Comparison of ENCODE assay signal across 30 cellular contexts in genomic region chr10:72041491-72041890, GRCh38.
"Had no signal": no experiment of that assay in that cellular context is flagged by ENCODE, and none has a peak within 500 bp of the region (broad histone marks: within the 10 kb centered on the region; RNA-seq: fewer than 3 reads in every experiment).

No MANE protein-coding gene starts in this region.

- H3K36me3 ChIP-seq: ovary, prostate gland, sigmoid colon, thyroid gland, upper lobe of right lung had no signal

- DNase-seq: activated CD4-positive, alpha-beta T cell treated with anti-CD3 and anti-CD28 coated beads for 36 hours; activated CD4-positive, CD25-positive, alpha-beta regulatory T cell; activated CD8-positive, alpha-beta memory T cell treated with anti-CD3 and anti-CD28 coated beads, Interleukin-2, amount 10 ng/mL, durations not matched to agents 7 days and 5 days; activated CD8-positive, alpha-beta T cell treated with anti-CD3 and anti-CD28 coated beads, Interleukin-2, amount 10 ng/mL, durations not matched to agents 7 days and 5 days; activated naive CD4-positive, alpha-beta T cell; activated T-cell treated with anti-CD3 and anti-CD28 coated beads, Interleukin-2, amount 50 U/mL, for 72 hours; aorta; body of pancreas; cerebellar nuclear complex; dorsolateral prefrontal cortex; effector memory CD8-positive, alpha-beta T cell; head of caudate nucleus; hippocampal formation; kidney; left colon; naive thymus-derived CD8-positive, alpha-beta T cell; ovary; retina; sigmoid colon; small intestine; stimulated activated CD4-positive, alpha-beta T cell treated with anti-CD3 and anti-CD28 coated beads, Interleukin-4, amount 100 ng/mL, for 24 hours; T-helper 1 cell; thyroid gland; upper lobe of right lung had no signal

- H3K9me3 ChIP-seq: body of pancreas, ovary, prostate gland, sigmoid colon, thyroid gland, upper lobe of right lung had no signal

- H3K27me3 ChIP-seq: body of pancreas, dorsolateral prefrontal cortex, ovary, sigmoid colon, thyroid gland, upper lobe of right lung had no signal

- H3K4me1 ChIP-seq: prostate gland had no signal

- H3K27me3 Mint-ChIP-seq: activated CD4-positive, alpha-beta T cell treated with anti-CD3 and anti-CD28 coated beads for 36 hours; activated CD8-positive, alpha-beta memory T cell treated with anti-CD3 and anti-CD28 coated beads, Interleukin-2, amount 10 ng/mL, durations not matched to agents 7 days and 5 days; activated naive CD8-positive, alpha-beta T cell; stimulated activated naive CD8-positive, alpha-beta T cell treated with anti-CD3 and anti-CD28 coated beads, Interleukin-15, Interleukin-2, amounts not matched to agents 100 ng/mL and 50 ng/mL, for 24 hours had no signal

- H3K4me3 Mint-ChIP-seq: activated CD4-positive, alpha-beta T cell treated with anti-CD3 and anti-CD28 coated beads for 36 hours; activated CD8-positive, alpha-beta memory T cell treated with anti-CD3 and anti-CD28 coated beads, Interleukin-2, amount 10 ng/mL, durations not matched to agents 7 days and 5 days; activated CD8-positive, alpha-beta T cell treated with anti-CD3 and anti-CD28 coated beads, Interleukin-2, amount 10 ng/mL, durations not matched to agents 7 days and 5 days; activated naive CD8-positive, alpha-beta T cell; activated T-cell treated with anti-CD3 and anti-CD28 coated beads, Interleukin-2, amount 50 U/mL, for 72 hours; effector memory CD8-positive, alpha-beta T cell; naive thymus-derived CD8-positive, alpha-beta T cell; stimulated activated effector memory CD8-positive, alpha-beta T cell treated with anti-CD3 and anti-CD28 coated beads, Interleukin-12 subunit alpha, Interleukin-12 subunit beta, amount 100 ng/mL, for 72 hours; stimulated activated naive CD8-positive, alpha-beta T cell treated with anti-CD3 and anti-CD28 coated beads, Interleukin-15, Interleukin-2, amounts not matched to agents 100 ng/mL and 50 ng/mL, for 24 hours; T-helper 2 cell treated with Interferon-gamma antibody and Interleukin-4, amounts not matched to agents 5 μg/mL and 100 μg/mL, for 36 hours had no signal

- H3K4me3 ChIP-seq: body of pancreas, coronary artery, dorsolateral prefrontal cortex, ovary, prostate gland, sigmoid colon, thyroid gland, upper lobe of right lung had no signal

- H3K9me3 Mint-ChIP-seq: activated T-cell treated with anti-CD3 and anti-CD28 coated beads, Interleukin-2, amount 50 U/mL, for 72 hours; effector memory CD8-positive, alpha-beta T cell; naive thymus-derived CD8-positive, alpha-beta T cell; stimulated activated effector memory CD8-positive, alpha-beta T cell treated with anti-CD3 and anti-CD28 coated beads, Interleukin-12 subunit alpha, Interleukin-12 subunit beta, amount 100 ng/mL, for 72 hours; stimulated activated naive CD8-positive, alpha-beta T cell treated with anti-CD3 and anti-CD28 coated beads, Interleukin-15, Interleukin-2, amounts not matched to agents 100 ng/mL and 50 ng/mL, for 24 hours; T-helper 2 cell treated with Interferon-gamma antibody and Interleukin-4, amounts not matched to agents 5 μg/mL and 100 μg/mL, for 36 hours had no signal

- ATAC-seq: activated CD4-positive, alpha-beta T cell treated with anti-CD3 and anti-CD28 coated beads for 36 hours; activated CD8-positive, alpha-beta memory T cell treated with anti-CD3 and anti-CD28 coated beads, Interleukin-2, amount 10 ng/mL, durations not matched to agents 7 days and 5 days; activated CD8-positive, alpha-beta T cell treated with anti-CD3 and anti-CD28 coated beads, Interleukin-2, amount 10 ng/mL, durations not matched to agents 7 days and 5 days; activated T-cell treated with anti-CD3 and anti-CD28 coated beads, Interleukin-2, amount 50 U/mL, for 72 hours; body of pancreas; effector memory CD8-positive, alpha-beta T cell; left colon; naive thymus-derived CD8-positive, alpha-beta T cell; stimulated activated effector memory CD8-positive, alpha-beta T cell treated with anti-CD3 and anti-CD28 coated beads, Interleukin-12 subunit alpha, Interleukin-12 subunit beta, amount 100 ng/mL, for 72 hours; upper lobe of right lung had no signal

- H3K27ac Mint-ChIP-seq: activated CD4-positive, alpha-beta T cell treated with anti-CD3 and anti-CD28 coated beads for 36 hours; activated CD8-positive, alpha-beta memory T cell treated with anti-CD3 and anti-CD28 coated beads, Interleukin-2, amount 10 ng/mL, durations not matched to agents 7 days and 5 days; activated CD8-positive, alpha-beta T cell treated with anti-CD3 and anti-CD28 coated beads, Interleukin-2, amount 10 ng/mL, durations not matched to agents 7 days and 5 days; activated naive CD8-positive, alpha-beta T cell; activated T-cell treated with anti-CD3 and anti-CD28 coated beads, Interleukin-2, amount 50 U/mL, for 72 hours; effector memory CD8-positive, alpha-beta T cell; stimulated activated effector memory CD8-positive, alpha-beta T cell treated with anti-CD3 and anti-CD28 coated beads, Interleukin-12 subunit alpha, Interleukin-12 subunit beta, amount 100 ng/mL, for 72 hours; stimulated activated naive CD8-positive, alpha-beta T cell treated with anti-CD3 and anti-CD28 coated beads, Interleukin-15, Interleukin-2, amounts not matched to agents 100 ng/mL and 50 ng/mL, for 24 hours; T-helper 2 cell treated with Interferon-gamma antibody and Interleukin-4, amounts not matched to agents 5 μg/mL and 100 μg/mL, for 36 hours had no signal

- H3K4me1 Mint-ChIP-seq: activated CD4-positive, alpha-beta T cell treated with anti-CD3 and anti-CD28 coated beads for 36 hours; stimulated activated effector memory CD8-positive, alpha-beta T cell treated with anti-CD3 and anti-CD28 coated beads, Interleukin-12 subunit alpha, Interleukin-12 subunit beta, amount 100 ng/mL, for 72 hours had no signal

- H3K36me3 Mint-ChIP-seq: activated CD8-positive, alpha-beta memory T cell treated with anti-CD3 and anti-CD28 coated beads, Interleukin-2, amount 10 ng/mL, durations not matched to agents 7 days and 5 days; activated naive CD8-positive, alpha-beta T cell; naive thymus-derived CD8-positive, alpha-beta T cell; stimulated activated effector memory CD8-positive, alpha-beta T cell treated with anti-CD3 and anti-CD28 coated beads, Interleukin-12 subunit alpha, Interleukin-12 subunit beta, amount 100 ng/mL, for 72 hours had no signal

- H3K27ac ChIP-seq: body of pancreas, coronary artery, ovary, prostate gland, sigmoid colon, thyroid gland, upper lobe of right lung had no signal
